Comparison of ENCODE assay signal across 8 cellular contexts in the genomic region with DNA sequence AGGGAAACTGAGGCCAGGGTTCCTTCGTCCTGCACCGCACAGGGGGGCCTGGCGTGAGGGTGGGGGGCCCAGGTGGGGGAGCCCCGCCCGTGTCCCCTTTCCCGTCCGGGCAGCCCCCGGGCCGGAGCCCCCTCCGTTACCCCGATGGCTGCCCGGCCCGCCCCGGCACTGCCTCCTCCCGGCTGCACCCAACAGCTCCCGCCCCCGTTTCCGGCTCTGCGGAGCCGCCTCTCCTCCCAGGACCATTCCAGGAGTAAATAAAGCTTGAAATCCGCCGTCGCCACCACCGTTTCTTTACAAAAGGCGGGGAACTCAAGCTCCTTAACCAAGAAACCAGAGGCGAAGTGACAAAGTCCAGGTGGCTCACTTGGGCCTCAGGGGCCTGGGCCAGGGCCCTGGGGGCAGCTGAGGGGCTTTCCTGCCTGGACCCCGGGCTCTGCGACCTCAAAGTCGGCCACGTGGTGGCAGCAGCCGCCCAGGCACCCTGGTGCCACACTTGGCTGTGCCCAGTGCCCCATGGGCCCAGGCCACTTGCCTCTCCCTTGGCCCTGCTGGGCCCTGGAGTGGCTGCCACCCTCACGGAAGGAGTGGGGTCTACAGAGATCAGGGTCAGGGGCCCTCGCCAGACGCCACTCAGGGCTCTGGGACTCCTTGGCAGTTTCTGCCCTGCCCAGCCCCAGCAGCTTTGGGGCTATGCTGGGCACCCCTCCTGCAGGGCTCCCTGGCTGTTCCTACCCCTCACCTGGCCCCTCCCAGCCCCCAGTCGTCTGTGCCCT. TPM values are rescaled to one million over a fixed set of nuclear protein-coding genes. Genes with fewer than 3 reads are reported as not detected.
A peak's percentile ranks its signal among the peaks of the same experiment; 100 is the strongest.
DNase-seq lines count a peak whose midpoint lies in the region; ATAC-seq and TF ChIP-seq lines count a peak whose summit lies in the region.

No MANE protein-coding gene starts in this region.

- H3K4me1 ChIP-seq in colonic mucosa: peaks cover 31% of the 10 kb centered on the region

- peak overlapping the region; percentile 98 for H3K27ac ChIP-seq in colonic mucosa

- no peak for DNase-seq in AG09309 (ENCODE audit: low read depth)
- peak; percentile 85 for DNase-seq in NCI-H345 (lab: John Stamatoyannopoulos, UW)
- DNase-seq in activated CD4-positive, alpha-beta T cell treated with anti-CD3 and anti-CD28 coated beads for 48 hours: peak; percentile 91
- peak; percentile 93 for DNase-seq in colonic mucosa
- peak; percentile 91 for DNase-seq in left lobe of liver (ENCODE audit: low spot score)
- DNase-seq in stimulated activated CD4-positive, alpha-beta T cell treated with anti-CD3 and anti-CD28 coated beads, Interleukin-2, amount 100 ng/mL, for 48 hours: peak; percentile 77 to 82

- H3K36me3 ChIP-seq in colonic mucosa: no peaks in the 10 kb centered on the region

- H3K27me3 ChIP-seq in colonic mucosa: no peaks in the 10 kb centered on the region

- H3K9me3 ChIP-seq in colonic mucosa: no peaks in the 10 kb centered on the region

- intact Hi-C loops in colonic mucosa (cut with DNase I): loop anchor here (1.0 to 10.0 kb wide), 2 partner anchors 186 to 450 kb away; no protein-coding TSS in a partner anchor

- H3K4me3 ChIP-seq in AG09309 (ENCODE audit: control insufficient read depth, low read depth, low read length) (peak overlapping the region; percentile 67), colonic mucosa (peak overlapping the region; percentile 56)

- ATAC-seq in GM18909 (IDR thresholded peaks at IDR 0.05; ENCODE audit: poor library complexity, unreplicated experiment) (peak; percentile 69), HG03159 (IDR thresholded peaks at IDR 0.05; ENCODE audit: unreplicated experiment) (peak; percentile 65), left lobe of liver (peak; percentile 77)

- H3K9ac ChIP-seq in colonic mucosa (ENCODE audit: low read depth in 2 of 2, low read length in 2 of 2): peak overlapping the region; percentile 73 to 82

- TF ChIP-seq CTCF in AG09309 (IDR thresholded peaks at IDR 0.05; ENCODE audit: control insufficient read depth, insufficient read depth, low read depth, low read length, missing control alignments) (peak; percentile 91), colonic mucosa (IDR thresholded peaks at IDR 0.05) (peak; percentile 97)

RNA-seq across cellular contexts. Expression of a gene that starts 0.5 kb away (rescaled TPM):
- total RNA-seq in colonic mucosa (10 to 100 TPM; 29.9 to 53.7 TPM), left lobe of liver (24.8 TPM)

RNA-seq across cellular contexts. Expression of a gene that starts 33.0 kb away (rescaled TPM):
- total RNA-seq in colonic mucosa (10 to 100 TPM; 31.0 to 36.1 TPM), left lobe of liver (38.8 TPM)
